12 cellular contexts compared by ENCODE assay signal in the genomic region with DNA sequence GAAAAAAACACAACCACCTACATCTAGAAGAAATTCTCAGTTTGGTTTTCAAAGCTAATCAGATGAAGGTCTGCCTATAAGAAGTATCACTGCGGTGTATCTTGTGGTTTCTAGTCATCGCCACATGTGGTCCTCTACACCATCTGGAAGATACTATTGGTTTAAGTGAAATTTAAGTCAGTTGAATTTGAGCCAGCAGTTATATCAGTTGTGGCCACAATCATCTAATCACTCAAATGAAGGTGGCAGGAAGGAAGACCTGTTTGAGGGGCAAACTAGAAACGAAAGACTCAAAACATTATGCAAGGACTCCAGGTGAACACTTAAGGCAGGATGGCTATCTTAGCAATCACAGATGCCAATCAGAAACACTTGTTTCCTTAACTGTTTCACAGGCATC. TPM values are rescaled to one million over a fixed set of nuclear protein-coding genes. Genes with fewer than 3 reads are reported as not detected.
DNase-seq lines count a peak whose midpoint lies in the region; ATAC-seq and TF ChIP-seq lines count a peak whose summit lies in the region.
"Had no signal": no experiment of that assay in that cellular context is flagged by ENCODE, and none has a peak within 500 bp of the region (broad histone marks: within the 10 kb centered on the region; RNA-seq: fewer than 3 reads in every experiment).

No MANE protein-coding gene starts in this region.

- H3K27me3 ChIP-seq in Karpas-422 (ENCODE audit: low read length): no peaks in the 10 kb centered on the region
- no peaks in the 10 kb centered on the region for H3K27me3 ChIP-seq in left lung

- peak; percentile 94 for ATAC-seq in GM18498 (IDR thresholded peaks at IDR 0.05; ENCODE audit: unreplicated experiment)
- peak; percentile 68 for ATAC-seq in GM19455 (IDR thresholded peaks at IDR 0.05; ENCODE audit: unreplicated experiment)
- ATAC-seq in HG03108 (IDR thresholded peaks at IDR 0.05; ENCODE audit: unreplicated experiment): peak; percentile 74
- ATAC-seq in left lung: no peak

- H3K9ac ChIP-seq in Karpas-422 (ENCODE audit: low read length): no peak overlapping the region

- peak; percentile 45 for DNase-seq in activated naive CD8-positive, alpha-beta T cell treated with anti-CD3 and anti-CD28 coated beads for 36 hours
- DNase-seq in effector CD4-positive, alpha-beta T cell: no peak
- DNase-seq in NCI-H2081 (lab: John Stamatoyannopoulos, UW) (no peak), Karpas-422 (no peak), left lung (no peak)
- DNase-seq: hippocampal formation, naive B cell, NCI-H1048 had no signal

- H3K4me3 Mint-ChIP-seq in activated naive CD8-positive, alpha-beta T cell treated with anti-CD3 and anti-CD28 coated beads for 36 hours: no peak overlapping the region
- H3K4me3 Mint-ChIP-seq: naive B cell had no signal

- H3K27ac Mint-ChIP-seq in activated naive CD8-positive, alpha-beta T cell treated with anti-CD3 and anti-CD28 coated beads for 36 hours: peak overlapping the region; percentile 2

- no peaks in the 10 kb centered on the region for H3K36me3 Mint-ChIP-seq in activated naive CD8-positive, alpha-beta T cell treated with anti-CD3 and anti-CD28 coated beads for 36 hours
- H3K36me3 Mint-ChIP-seq: naive B cell had no signal

- H3K9me3 ChIP-seq in Karpas-422 (ENCODE audit: low read length) (no peaks in the 10 kb centered on the region), left lung (no peaks in the 10 kb centered on the region)
- H3K9me3 ChIP-seq: HAP-1 had no signal

- H3K4me3 ChIP-seq in Karpas-422 (ENCODE audit: low read length): no peak overlapping the region
- H3K4me3 ChIP-seq in left lung: no peak overlapping the region
- H3K4me3 ChIP-seq: HAP-1 had no signal

- H4K20me1 ChIP-seq in Karpas-422 (ENCODE audit: insufficient read depth, low read depth, low read length): no peaks in the 10 kb centered on the region

- H3K79me2 ChIP-seq in Karpas-422 (ENCODE audit: low read length): no peaks in the 10 kb centered on the region

- H3K27me3 Mint-ChIP-seq in activated naive CD8-positive, alpha-beta T cell treated with anti-CD3 and anti-CD28 coated beads for 36 hours: peaks cover 91% of the 10 kb centered on the region

- intact Hi-C loops in left lung (cut with DNase I): no loop called here

- TF ChIP-seq CTCF in left lung (IDR thresholded peaks at IDR 0.05): no peak

- H3K9me2 ChIP-seq in Karpas-422 (replicated peaks; ENCODE audit: insufficient read depth, low read length): no peaks in the 10 kb centered on the region

- no peak overlapping the region for H3K4me2 ChIP-seq in Karpas-422 (ENCODE audit: low read depth, low read length, poor library complexity, severe bottlenecking)

- H3K27ac ChIP-seq in Karpas-422 (ENCODE audit: low read length) (no peak overlapping the region), left lung (no peak overlapping the region)

- no peaks in the 10 kb centered on the region for H3K9me3 Mint-ChIP-seq in activated naive CD8-positive, alpha-beta T cell treated with anti-CD3 and anti-CD28 coated beads for 36 hours
- H3K9me3 Mint-ChIP-seq: naive B cell had no signal

- peaks cover 11% of the 10 kb centered on the region for H3K4me1 Mint-ChIP-seq in activated naive CD8-positive, alpha-beta T cell treated with anti-CD3 and anti-CD28 coated beads for 36 hours

- no peaks in the 10 kb centered on the region for H3K4me1 ChIP-seq in Karpas-422 (ENCODE audit: low read length)
- no peaks in the 10 kb centered on the region for H3K4me1 ChIP-seq in left lung
- H3K4me1 ChIP-seq: HAP-1 had no signal

- H2AFZ ChIP-seq in Karpas-422 (ENCODE audit: low read length): no peak overlapping the region

- H3K36me3 ChIP-seq in Karpas-422 (ENCODE audit: insufficient read depth, low read length): peaks cover 18% of the 10 kb centered on the region; the same call in 1 of the 2 replicates
- peaks cover 0 to 21% of the 10 kb centered on the region in 2 donors for H3K36me3 ChIP-seq in left lung
- H3K36me3 ChIP-seq: HAP-1 had no signal

RNA-seq across cellular contexts. Expression of a gene that starts 48.7 kb away (rescaled TPM):
- total RNA-seq in activated naive CD8-positive, alpha-beta T cell treated with anti-CD3 and anti-CD28 coated beads for 36 hours: 1 to 10 TPM; 1.0 to 1.2 TPM
- 85.1 and 111 TPM in 2 replicates for total RNA-seq in Karpas-422 (2014; rRNA removed; shearing (Covaris generic); ENCODE audit: low replicate concordance)
- 10 to 100 TPM; 40.7 to 41.5 TPM for total RNA-seq in left lung

Comparison
In these comparisons a context has a peak if more than half of its experiments do, and no peak if none do; other contexts are left out.
1. RNA of a gene that starts 48.7 kb away (total RNA-seq): 85.1 to 111 TPM in Karpas-422 and 40.7 to 41.5 TPM in left lung; 1.0 to 1.2 TPM in activated naive CD8-positive, alpha-beta T cell treated with anti-CD3 and anti-CD28 coated beads for 36 hours; every median in the first group is over 10 times any median in the second.